8 cellular contexts compared by ENCODE assay signal in the genomic region with DNA sequence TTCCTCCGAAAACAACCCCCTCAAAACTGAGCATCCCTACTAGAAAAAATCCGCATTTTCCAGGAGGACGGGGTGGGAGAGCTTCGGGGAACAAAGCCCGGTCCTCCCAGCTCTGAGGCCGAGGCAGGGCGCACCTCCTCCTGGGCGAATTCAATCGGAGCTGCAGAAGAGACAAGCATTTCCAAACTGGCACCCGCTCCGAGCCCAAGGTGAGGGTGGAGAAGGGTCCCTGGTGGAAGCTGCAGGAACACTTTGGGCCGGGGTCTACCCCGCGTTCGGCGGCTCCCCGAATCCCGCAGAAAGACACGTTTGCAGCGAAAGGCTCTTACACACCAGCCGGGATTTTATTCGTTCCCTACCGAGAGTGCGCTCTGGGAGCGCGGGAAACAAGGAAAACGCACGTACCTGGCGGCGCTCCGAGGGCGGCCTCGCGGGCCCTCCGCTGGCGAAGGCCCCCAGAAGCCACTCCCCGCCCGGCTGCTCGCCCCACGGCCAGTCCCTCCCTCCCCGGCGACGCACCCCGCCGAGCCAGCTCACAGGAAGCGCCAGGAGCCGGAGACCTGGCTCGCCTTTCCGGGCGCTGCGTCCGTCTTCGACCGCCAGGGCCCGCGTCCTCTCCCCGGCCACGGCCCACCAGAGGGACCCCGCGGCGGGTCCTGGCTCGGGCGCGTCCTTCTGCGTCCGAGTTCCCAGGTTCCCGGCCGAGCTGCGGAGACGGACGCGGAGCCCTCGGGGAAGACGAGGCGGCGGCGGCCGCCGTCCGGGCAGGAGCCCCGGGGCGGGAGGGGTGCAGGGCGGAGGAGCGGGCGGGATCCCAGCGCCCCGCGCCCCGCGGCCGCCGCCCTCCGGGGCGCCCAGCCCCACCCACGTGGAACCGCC. TPM values are rescaled to one million over a fixed set of nuclear protein-coding genes. Genes with fewer than 3 reads are reported as not detected.
DNase-seq lines count a peak whose midpoint lies in the region; ATAC-seq, FAIRE-seq and TF ChIP-seq lines count a peak whose summit lies in the region.

No MANE protein-coding gene starts in this region.

- ATAC-seq in GM18520 (IDR thresholded peaks at IDR 0.05; ENCODE audit: unreplicated experiment) = no peak

- peak overlapping the region; percentile 83 for H2AFZ ChIP-seq in MM.1S (ENCODE audit: low read length)

- H3K9me3 ChIP-seq in MM.1S (replicated peaks; ENCODE audit: insufficient read depth, low read length) = no peaks in the 10 kb centered on the region
- no peaks in the 10 kb centered on the region for H3K9me3 ChIP-seq in sigmoid colon

- peak overlapping the region; percentile 67 for H3K4me3 ChIP-seq in MM.1S (ENCODE audit: low read length)
- peak overlapping the region; percentile 95 for H3K4me3 ChIP-seq in brain microvascular endothelial cell (ENCODE audit: low read depth, low read length)
- peak overlapping the region; percentile 60 for H3K4me3 ChIP-seq in iPS-11a (ENCODE audit: low read depth, low read length)
- peak overlapping the region; percentile 64 to 93 (median 86) for H3K4me3 ChIP-seq in sigmoid colon

- intact Hi-C loops in sigmoid colon (cut with DNase I) = loop anchor here (1.0 to 2.0 kb wide), 3 partner anchors 20 to 51 kb away; partner anchors contain the start of gene SLC38A10

- H3K4me2 ChIP-seq in MM.1S (ENCODE audit: low read depth, low read length) = peak overlapping the region; percentile 90

- peaks cover 7% of the 10 kb centered on the region; the same call in 1 of the 2 replicates for H3K4me1 ChIP-seq in MM.1S (ENCODE audit: low read length)
- peaks cover 0 to 44% (median 26%) of the 10 kb centered on the region in 4 donors for H3K4me1 ChIP-seq in sigmoid colon

- no peak for FAIRE-seq in H54 (lab: Jason Lieb, UNC)

- no peak for TF ChIP-seq EP300 in sigmoid colon (IDR thresholded peaks at IDR 0.05)

- WGBS in sigmoid colon, 2 donors = 1% methylated on average over 96 of the region's 96 CpGs

- TF ChIP-seq POLR2A in H54 (IDR thresholded peaks at IDR 0.05; ENCODE audit: low read depth, low read length) (peak; percentile 81), sigmoid colon (IDR thresholded peaks at IDR 0.05) (peak; percentile 71 to 76)

- no peaks in the 10 kb centered on the region for H3K79me2 ChIP-seq in MM.1S (ENCODE audit: low read length)

- no peaks in the 10 kb centered on the region for H3K36me3 ChIP-seq in MM.1S (replicated peaks; ENCODE audit: insufficient read depth, low read length)
- H3K36me3 ChIP-seq in brain microvascular endothelial cell (replicated peaks) = peaks cover 3% of the 10 kb centered on the region
- H3K36me3 ChIP-seq in sigmoid colon = no peaks in the 10 kb centered on the region

- H3K9ac ChIP-seq in MM.1S (ENCODE audit: low read length) = peak overlapping the region; percentile 0; the same call in 1 of the 2 replicates

- in situ Hi-C loops in brain microvascular endothelial cell (cut with HindIII; ENCODE audit: low pct_ligation_motif_present, low sequenced_read_pairs) = no loop called here

- H4K20me1 ChIP-seq in MM.1S (ENCODE audit: insufficient read depth, low read length) = no peaks in the 10 kb centered on the region

- TF ChIP-seq CTCF in GM10266 (IDR thresholded peaks at IDR 0.05; ENCODE audit: control insufficient read depth, insufficient read depth, low read depth, missing control alignments) (no peak), MM.1S (IDR thresholded peaks at IDR 0.05; ENCODE audit: low read length) (no peak; the same call in 1 of the 2 replicates), brain microvascular endothelial cell (IDR thresholded peaks at IDR 0.05; ENCODE audit: low read depth, low read length, missing control alignments) (peak; percentile 41), sigmoid colon (IDR thresholded peaks at IDR 0.05) (peak in 3 of 4 experiments; percentile 38 to 50 (median 42))

- H3F3A ChIP-seq in MM.1S (ENCODE audit: insufficient read depth, low read length) = no peaks in the 10 kb centered on the region

- H3K27me3 ChIP-seq in MM.1S (replicated peaks; ENCODE audit: insufficient read depth, low read length) (peaks cover 78% of the 10 kb centered on the region), brain microvascular endothelial cell (replicated peaks) (no peaks in the 10 kb centered on the region), sigmoid colon (no peaks in the 10 kb centered on the region)

- H3K27ac ChIP-seq in MM.1S (ENCODE audit: low read length) (no peak overlapping the region), brain microvascular endothelial cell (peak overlapping the region; percentile 70), sigmoid colon (peak overlapping the region; percentile 95 to 100 (median 98))

- H3K9me2 ChIP-seq in MM.1S (replicated peaks; ENCODE audit: insufficient read depth, low read length) = no peaks in the 10 kb centered on the region

- DNase-seq in GM10266 (ENCODE audit: extremely low spot score) = peak; percentile 94
- peak; percentile 98 for DNase-seq in H54 (ENCODE audit: insufficient read length, low spot score)
- DNase-seq in MM.1S = peak; percentile 49
- DNase-seq in SW 1271 (lab: John Stamatoyannopoulos, UW) = peak; percentile 41 to 78
- DNase-seq in brain microvascular endothelial cell = peak; percentile 78
- peak; percentile 97 for DNase-seq in sigmoid colon

RNA-seq across cellular contexts. Expression of gene BAHCC1, which starts 49.8 kb away (rescaled TPM):
- total RNA-seq in sigmoid colon = 10 to 100 TPM in 1 of 4 donors, 1 to 10 TPM in 3; 3.8 to 18.6 (median 7.2) TPM
- polyA plus RNA-seq in sigmoid colon = 10 to 100 TPM in 1 of 3 donors, 1 to 10 TPM in 2; 1.8 to 12.9 (median 3.0) TPM

RNA-seq across cellular contexts. Expression of gene SLC38A10, which starts 50.3 kb away (rescaled TPM):
- 10 to 100 TPM; 32.1 to 54.8 (median 42.3) TPM for total RNA-seq in sigmoid colon
- 10 to 100 TPM in 2 of 3 donors, 1 to 10 TPM in 1; 7.8 to 88.7 (median 14.1) TPM for polyA plus RNA-seq in sigmoid colon

Comparison
In these comparisons a context has a peak if more than half of its experiments do, and no peak if none do; other contexts are left out.
1. CTCF ChIP-seq: peak in brain microvascular endothelial cell (single experiment) and sigmoid colon (3 of 4); none in GM10266 (single experiment) and MM.1S (single experiment).
2. Peak in every context shown above with its lines, with median percentiles within 50 percentile points of each other: DNase-seq and H3K4me3 ChIP-seq.